8 cellular contexts compared by ENCODE assay signal in the genomic region with DNA sequence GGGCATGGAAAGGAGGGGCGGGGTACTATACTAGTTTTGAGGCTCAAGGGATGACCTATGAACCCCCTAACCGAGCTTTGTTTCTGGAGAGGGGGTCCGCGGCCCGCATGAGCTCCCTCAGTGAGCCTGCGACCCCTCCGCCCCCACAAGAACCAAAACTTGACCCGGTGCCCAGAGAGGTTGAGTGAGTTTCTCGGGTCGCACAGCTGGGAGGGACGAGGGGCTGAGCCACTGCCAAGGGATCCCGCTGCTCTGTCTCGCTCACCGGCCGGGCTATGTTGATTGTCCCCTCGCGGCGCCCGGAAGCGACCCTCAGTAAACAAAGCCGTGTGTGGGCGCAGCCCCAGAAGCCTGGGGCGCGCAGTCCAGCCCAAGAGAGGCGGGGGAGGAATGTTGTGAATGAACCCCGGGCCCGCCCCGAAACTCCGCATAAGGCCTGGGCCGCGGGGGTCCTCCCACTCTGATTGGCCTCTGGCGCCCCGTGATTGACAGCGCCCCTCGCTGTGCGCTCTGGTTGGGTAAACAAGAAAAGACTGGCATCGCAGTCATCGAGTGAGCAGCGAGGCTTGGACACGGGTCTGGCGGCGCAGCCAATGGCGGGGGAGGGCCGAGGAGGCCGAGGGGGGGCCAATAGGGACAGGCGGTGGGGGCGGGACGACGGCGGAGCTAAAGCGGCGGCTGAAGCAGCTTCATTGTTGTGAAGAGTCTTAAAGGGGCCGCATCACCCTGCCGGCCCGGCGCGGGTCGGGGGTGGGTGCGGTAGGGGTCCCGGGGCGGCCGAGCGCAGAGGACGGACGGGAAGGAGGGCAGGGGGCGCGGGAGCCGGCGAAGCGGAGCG. TPM values are rescaled to one million over a fixed set of nuclear protein-coding genes. Genes with fewer than 3 reads are reported as not detected.
DNase-seq lines count a peak whose midpoint lies in the region; ATAC-seq, FAIRE-seq and TF ChIP-seq lines count a peak whose summit lies in the region.

Gene ZSWIM4, plus strand, starts transcription at position 692 of the 838 bp plus-strand sequence. CDS start 206 bp downstream, outside the sequence.

- in situ Hi-C loops in HepG2 (cut with HindIII; ENCODE audit: extremely low pct_ligation_motif_present, low pct_unique_long_range_greater_than_20kb) = no loop called here

- TF ChIP-seq EP300 in HepG2 (IDR thresholded peaks at IDR 0.05; ENCODE audit: low read depth in 2 of 2, low read length in 2 of 2) (0 out of 4 replicates have a peak, but pooled peaks of 1 of the 2 experiments have one; percentile 22), HepG2 (CRISPR knock-in tag; IDR thresholded peaks at IDR 0.05; ENCODE audit: borderline replicate concordance) (no peak)

- H4K20me1 ChIP-seq in HepG2 (ENCODE audit: insufficient read depth, low read length) = no peaks in the 10 kb centered on the region

- peaks cover 31% of the 10 kb centered on the region for H3K4me1 ChIP-seq in HepG2 (ENCODE audit: insufficient read depth, low read length)

- CTCF ChIA-PET in HepG2 (lab: Yijun Ruan, JAX; ENCODE audit: low intra/inter-chr PET ratio, low total read pairs) = no interaction called here

- TF ChIP-seq POLR2A in HepG2 (IDR thresholded peaks at IDR 0.05; ENCODE audit: insufficient read depth in 1 of 2, low read depth in 2 of 2, low read length in 2 of 2) = peak in 1 of 2 experiments; percentile 42; a peak in 2 of 4 replicates

- H3K9ac ChIP-seq in HepG2 (ENCODE audit: insufficient read depth, low read depth, low read length) = peak within 1 kb of the TSS; percentile 66

- H3K79me2 ChIP-seq in HepG2 (ENCODE audit: insufficient read depth, low read length) = peaks cover 2% of the 10 kb centered on the region

- peak within 1 kb of the TSS; percentile 70 to 93 (median 91) for H3K4me3 ChIP-seq in HepG2 (replicated peaks in 1 of 3; ENCODE audit: insufficient read depth in 1 of 3, low read depth in 2 of 3, low read length in 3 of 3)

- TF ChIP-seq CTCF in C4-2B (conservative IDR thresholded peaks at IDR 0.05) = no peak
- no peak for TF ChIP-seq CTCF in HepG2 (CRISPR knock-in tag; IDR thresholded peaks at IDR 0.05)

- peak; percentile 98 for DNase-seq in NCI-H748 (lab: John Stamatoyannopoulos, UW; ENCODE audit: unreplicated experiment)
- peak; percentile 78 to 95 for DNase-seq in activated CD4-positive, alpha-beta T cell treated with anti-CD3 and anti-CD28 coated beads, Interleukin-2, amount 50 U/mL, for 24 hours (ENCODE audit: low read depth in 1 of 2, low spot score in 1 of 2)
- DNase-seq in dermis blood vessel endothelial cell = peak; percentile 99
- DNase-seq in HepG2 (ENCODE audit: low spot score) = peak; percentile 98
- DNase-seq in stimulated activated CD4-positive, alpha-beta T cell treated with anti-CD3 and anti-CD28 coated beads, Interleukin-2, amount 100 ng/mL, for 48 hours = peak; percentile 91 to 93

- no TSS peak for BruUV-seq in HepG2 (replicated peaks; lab: Mats Ljungman, UMichigan)

- H3K4me2 ChIP-seq in HepG2 (ENCODE audit: low read depth, low read length) = peak within 1 kb of the TSS; percentile 95

- no peaks in the 10 kb centered on the region for H3K36me3 ChIP-seq in HepG2 (replicated peaks in 1 of 2; ENCODE audit: control insufficient read depth in 1 of 2, insufficient read depth in 2 of 2, low read length in 2 of 2)

- POLR2A ChIA-PET in HepG2 (lab: Yijun Ruan, JAX) = interaction anchor here (0.6 to 3.5 kb wide), 13 partner anchors 10 to 631 kb away, joined by 3 to 19 read pairs (median 5); partner anchors contain the start of genes ASF1B and C19orf53

- TF ChIP-seq RAD21 in HepG2 (CRISPR knock-in tag; IDR thresholded peaks at IDR 0.05) = no peak

- ATAC-seq in GM19395 (IDR thresholded peaks at IDR 0.05; ENCODE audit: unreplicated experiment) (peak; percentile 91), HG03558 (IDR thresholded peaks at IDR 0.05; ENCODE audit: extremely low read depth, unreplicated experiment) (peak; percentile 81), HepG2 (peak; percentile 98)

- FAIRE-seq in HepG2 (lab: Jason Lieb, UNC) = peak; percentile 84

- no peak within 1 kb of the TSS for H2AFZ ChIP-seq in HepG2 (ENCODE audit: low read length)

- no peaks in the 10 kb centered on the region for H3K9me3 ChIP-seq in HepG2 (ENCODE audit: low read length)

- no peaks in the 10 kb centered on the region for H3K27me3 ChIP-seq in HepG2 (ENCODE audit: control insufficient read depth in 1 of 2, insufficient read depth in 2 of 2, low read length in 2 of 2)

- intact Hi-C loops in HepG2 (cut with micrococcal nuclease; ENCODE audit: unreplicated experiment) = loop anchor here (5.0 kb wide), 1 partner anchor 37 kb away; no protein-coding TSS in a partner anchor

- peak within 1 kb of the TSS; percentile 64 for H3K27ac ChIP-seq in C4-2B
- H3K27ac ChIP-seq in HepG2 (ENCODE audit: extremely low read length, insufficient read depth, low read length) = peak within 1 kb of the TSS; percentile 48

- 3% methylated on average over 32 of the region's 71 CpGs for WGBS in HepG2 (ENCODE audit: low lambda C conversion rate)

TF ChIP-seq in HepG2, 621 proteins besides CTCF, POLR2A, EP300 and RAD21 (continues in another document):
- TF ChIP-seq NFIB (CRISPR knock-in tag; IDR thresholded peaks at IDR 0.05; ENCODE audit: borderline replicate concordance) (no peak), ZNF580 (CRISPR knock-in tag; IDR thresholded peaks at IDR 0.05; ENCODE audit: borderline replicate concordance, low read depth) (0 out of 2 replicates have a peak, but pooled peaks have one; percentile 36), RBM39 (IDR thresholded peaks at IDR 0.05; ENCODE audit: low read depth, low read length, poor library complexity, severe bottlenecking) (peak; percentile 87), ISX (CRISPR knock-in tag; conservative IDR thresholded peaks at IDR 0.05) (no peak), WIZ (CRISPR knock-in tag; IDR thresholded peaks at IDR 0.05) (0 out of 2 replicates have a peak, but pooled peaks have one; percentile 22), DMAP1 (CRISPR knock-in tag; IDR thresholded peaks at IDR 0.05) (0 out of 2 replicates have a peak, but pooled peaks have one; percentile 22), KDM5B (CRISPR knock-in tag; IDR thresholded peaks at IDR 0.05; ENCODE audit: borderline replicate concordance) (peak; percentile 37; the same call in 1 of the 2 replicates), ZFP36L2 (CRISPR knock-in tag; IDR thresholded peaks at IDR 0.05) (no peak), YY1 (IDR thresholded peaks at IDR 0.05; ENCODE audit: insufficient read depth, insufficient replicate concordance, low read depth, low read length) (peak; percentile 16)
- TF ChIP-seq, protein P1, sequence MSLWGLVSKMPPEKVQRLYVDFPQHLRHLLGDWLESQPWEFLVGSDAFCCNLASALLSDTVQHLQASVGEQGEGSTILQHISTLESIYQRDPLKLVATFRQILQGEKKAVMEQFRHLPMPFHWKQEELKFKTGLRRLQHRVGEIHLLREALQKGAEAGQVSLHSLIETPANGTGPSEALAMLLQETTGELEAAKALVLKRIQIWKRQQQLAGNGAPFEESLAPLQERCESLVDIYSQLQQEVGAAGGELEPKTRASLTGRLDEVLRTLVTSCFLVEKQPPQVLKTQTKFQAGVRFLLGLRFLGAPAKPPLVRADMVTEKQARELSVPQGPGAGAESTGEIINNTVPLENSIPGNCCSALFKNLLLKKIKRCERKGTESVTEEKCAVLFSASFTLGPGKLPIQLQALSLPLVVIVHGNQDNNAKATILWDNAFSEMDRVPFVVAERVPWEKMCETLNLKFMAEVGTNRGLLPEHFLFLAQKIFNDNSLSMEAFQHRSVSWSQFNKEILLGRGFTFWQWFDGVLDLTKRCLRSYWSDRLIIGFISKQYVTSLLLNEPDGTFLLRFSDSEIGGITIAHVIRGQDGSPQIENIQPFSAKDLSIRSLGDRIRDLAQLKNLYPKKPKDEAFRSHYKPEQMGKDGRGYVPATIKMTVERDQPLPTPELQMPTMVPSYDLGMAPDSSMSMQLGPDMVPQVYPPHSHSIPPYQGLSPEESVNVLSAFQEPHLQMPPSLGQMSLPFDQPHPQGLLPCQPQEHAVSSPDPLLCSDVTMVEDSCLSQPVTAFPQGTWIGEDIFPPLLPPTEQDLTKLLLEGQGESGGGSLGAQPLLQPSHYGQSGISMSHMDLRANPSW (CRISPR knock-in tag; IDR thresholded peaks at IDR 0.05; ENCODE audit: borderline replicate concordance) = no peak
- TF ChIP-seq, protein P2, sequence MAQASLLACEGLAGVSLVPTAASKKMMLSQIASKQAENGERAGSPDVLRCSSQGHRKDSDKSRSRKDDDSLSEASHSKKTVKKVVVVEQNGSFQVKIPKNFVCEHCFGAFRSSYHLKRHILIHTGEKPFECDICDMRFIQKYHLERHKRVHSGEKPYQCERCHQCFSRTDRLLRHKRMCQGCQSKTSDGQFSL (CRISPR knock-in tag; IDR thresholded peaks at IDR 0.05) = no peak

RNA-seq across cellular contexts. Expression of gene ZSWIM4, which starts in this region (rescaled TPM):
- total RNA-seq in dermis blood vessel endothelial cell = 23.7 and 26.0 TPM in 2 replicates
- 0.27 and 0.33 TPM in 2 replicates for total RNA-seq in HepG2 (2016; rRNA removed; fragmentation: Illumina TruSeq; extraction: Trizol)
- 0.10 and 0.35 TPM in 2 replicates for total RNA-seq in HepG2 (2016; cell fraction: cytosol; rRNA removed; fragmentation: Illumina TruSeq; extraction: Trizol; ENCODE audit: low read depth)
- 0.22 and 0.28 TPM in 2 replicates for total RNA-seq in HepG2 (2016; cell fraction: insoluble cytoplasmic fraction; rRNA removed; fragmentation: Illumina TruSeq; extraction: Trizol)
- 0.09 and 0.14 TPM in 2 replicates for total RNA-seq in HepG2 (2016; cell fraction: membrane; rRNA removed; fragmentation: Illumina TruSeq; extraction: Trizol)
- 0.28 and 0.37 TPM in 2 replicates for total RNA-seq in HepG2 (2016; cell fraction: nucleus; rRNA removed; fragmentation: Illumina TruSeq; extraction: Trizol)
- polyA plus RNA-seq in HepG2 (2011; rRNA removed) = 0.86 and 1.8 TPM in 2 replicates
- 0.91 and 1.2 TPM in 2 replicates for polyA plus RNA-seq in HepG2 (2011; cell fraction: cytosol; rRNA removed)
- polyA plus RNA-seq in HepG2 (2011; cell fraction: nucleus; rRNA removed) = 3.4 and 3.5 TPM in 2 replicates
- polyA plus RNA-seq in HepG2 (2012) = 1.5 and 2.1 TPM in 2 replicates
- 0.02 TPM in 1 of 2 replicates, not detected in the other for polyA plus RNA-seq in HepG2 (2016; cell fraction: cytosol; fragmentation: Illumina TruSeq; extraction: Trizol; ENCODE audit: low read depth)
- 0.38 and 0.45 TPM in 2 replicates for polyA plus RNA-seq in HepG2 (2016; cell fraction: insoluble cytoplasmic fraction; fragmentation: Illumina TruSeq; extraction: Trizol; ENCODE audit: low read depth)
- polyA plus RNA-seq in HepG2 (2016; cell fraction: membrane; fragmentation: Illumina TruSeq; extraction: Trizol; ENCODE audit: low read depth) = 0.14 and 0.20 TPM in 2 replicates
- polyA plus RNA-seq in HepG2 (2016; cell fraction: nucleus; fragmentation: Illumina TruSeq; extraction: Trizol; ENCODE audit: insufficient read depth, low read depth) = 0.48 and 0.55 TPM in 2 replicates
- 1.7 and 5.3 TPM in 2 replicates for polyA minus RNA-seq in HepG2 (2011; rRNA and poly(A)+ RNA removed; ENCODE audit: low replicate concordance)
- 2.5 and 2.7 TPM in 2 replicates for polyA minus RNA-seq in HepG2 (2011; cell fraction: cytosol; rRNA and poly(A)+ RNA removed)
- 2.1 and 2.4 TPM in 2 replicates for polyA minus RNA-seq in HepG2 (2011; cell fraction: nucleus; rRNA and poly(A)+ RNA removed)

Comparison
In these comparisons a context has a peak if more than half of its experiments do, and no peak if none do; other contexts are left out.
1. Peak in every context shown above with its lines: DNase-seq, ATAC-seq, H3K4me3 ChIP-seq and H3K27ac ChIP-seq.
2. RNA of gene ZSWIM4 (total RNA-seq): 23.7 to 26.0 TPM in dermis blood vessel endothelial cell; 0.09 to 0.37 TPM in HepG2; every median in the first group is over 10 times any median in the second.